In the genomic region with DNA sequence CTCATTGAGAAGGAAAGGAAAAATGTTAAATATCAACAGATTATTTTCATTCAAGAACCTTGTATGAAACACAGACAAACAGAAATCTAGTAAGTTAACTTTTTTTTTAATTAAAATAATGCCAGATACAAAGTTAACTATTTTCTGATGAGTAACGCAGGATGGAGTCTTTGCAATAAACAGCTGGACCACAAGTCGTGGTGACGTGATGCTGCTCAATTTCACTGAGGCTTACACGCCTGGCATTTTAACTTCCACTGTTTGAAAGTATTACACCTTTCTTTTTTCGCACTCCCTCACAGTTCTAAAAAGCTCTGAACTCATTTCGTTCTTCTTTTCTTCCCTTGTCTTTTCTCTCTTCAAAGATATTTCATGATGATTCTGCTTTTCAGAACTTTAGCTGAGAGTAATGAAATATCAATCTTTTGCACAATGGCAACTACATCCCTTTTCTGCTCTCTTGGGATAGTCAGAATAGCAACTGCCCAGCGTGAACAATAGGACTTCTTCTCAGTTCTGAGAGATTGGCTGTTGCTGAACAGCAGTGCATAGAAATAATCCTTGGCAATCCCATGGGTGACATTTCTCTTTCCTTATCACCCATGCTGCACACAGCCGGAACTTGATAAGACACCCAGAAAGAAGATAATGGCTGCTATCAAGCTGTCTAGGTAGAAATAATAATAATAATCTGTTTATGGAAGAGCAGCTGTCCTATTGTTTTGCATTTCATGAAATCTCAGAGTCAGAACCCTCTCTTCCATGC, we compare ENCODE assay signal across 15 cellular contexts.
DNase-seq lines count a peak whose midpoint lies in the region; ATAC-seq and TF ChIP-seq lines count a peak whose summit lies in the region.
"Had no signal": no experiment of that assay in that cellular context is flagged by ENCODE, and none has a peak within 500 bp of the region (broad histone marks: within the 10 kb centered on the region; RNA-seq: fewer than 3 reads in every experiment).

No MANE protein-coding gene starts in this region.

- peaks cover 5% of the 10 kb centered on the region for H3K9me3 Mint-ChIP-seq in activated CD8-positive, alpha-beta T cell treated with anti-CD3 and anti-CD28 coated beads for 36 hours
- H3K9me3 Mint-ChIP-seq in activated CD8-positive, alpha-beta T cell treated with anti-CD3 and anti-CD28 coated beads, Interleukin-2, amount 10 ng/mL, durations not matched to agents 7 days and 5 days (ENCODE audit: insufficient read depth): no peaks in the 10 kb centered on the region
- H3K9me3 Mint-ChIP-seq: activated naive CD4-positive, alpha-beta T cell treated with anti-CD3 and anti-CD28 coated beads, Interleukin-2, amount 50 U/mL, for 72 hours; neural progenitor cell had no signal

- no peaks in the 10 kb centered on the region for H3K27me3 Mint-ChIP-seq in activated CD8-positive, alpha-beta T cell treated with anti-CD3 and anti-CD28 coated beads for 36 hours
- no peaks in the 10 kb centered on the region for H3K27me3 Mint-ChIP-seq in activated CD8-positive, alpha-beta T cell treated with anti-CD3 and anti-CD28 coated beads, Interleukin-2, amount 10 ng/mL, durations not matched to agents 7 days and 5 days (ENCODE audit: low read depth)

- TF ChIP-seq CTCF in activated CD8-positive, alpha-beta T cell treated with anti-CD3 and anti-CD28 coated beads for 36 hours (IDR thresholded peaks at IDR 0.05): no peak
- TF ChIP-seq CTCF in fibroblast of the aortic adventitia (IDR thresholded peaks at IDR 0.05; ENCODE audit: insufficient read depth, low read length): no peak

- peak; percentile 52 for DNase-seq in activated CD8-positive, alpha-beta T cell treated with anti-CD3 and anti-CD28 coated beads for 36 hours
- no peak for DNase-seq in activated CD8-positive, alpha-beta T cell treated with anti-CD3 and anti-CD28 coated beads, Interleukin-2, amount 10 ng/mL, durations not matched to agents 7 days and 5 days
- DNase-seq in fibroblast of the aortic adventitia (ENCODE audit: low read depth): peak; percentile 37
- no peak for DNase-seq in stimulated activated naive CD8-positive, alpha-beta T cell treated with anti-CD3 and anti-CD28 coated beads, Interleukin-15, Interleukin-2, amounts not matched to agents 100 U/mL and 50 U/mL, for 24 hours
- DNase-seq: NCI-H226; Peyer's patch; stimulated activated CD4-positive, alpha-beta T cell treated with anti-CD3 and anti-CD28 coated beads, Interleukin-12 subunit alpha, Interleukin-12 subunit beta, amount 100 ng/mL, for 4 hours had no signal

- H3K4me3 Mint-ChIP-seq in activated CD8-positive, alpha-beta T cell treated with anti-CD3 and anti-CD28 coated beads for 36 hours: no peak overlapping the region
- no peak overlapping the region for H3K4me3 Mint-ChIP-seq in activated CD8-positive, alpha-beta T cell treated with anti-CD3 and anti-CD28 coated beads, Interleukin-2, amount 10 ng/mL, durations not matched to agents 7 days and 5 days
- H3K4me3 Mint-ChIP-seq: neural progenitor cell had no signal

- CTCF ChIA-PET in activated CD8-positive, alpha-beta T cell treated with anti-CD3 and anti-CD28 coated beads for 36 hours (lab: Charles Lee): interaction anchor here (0.7 to 1.5 kb wide), 4 partner anchors 30 to 603 kb away, joined by 3 to 4 read pairs (median 3); no protein-coding TSS in a partner anchor
- CTCF ChIA-PET in activated CD8-positive, alpha-beta T cell treated with anti-CD3 and anti-CD28 coated beads, Interleukin-2, amount 10 ng/mL, durations not matched to agents 7 days and 5 days (lab: Charles Lee): interaction anchor here (1.0 to 2.8 kb wide), 5 partner anchors 10 to 604 kb away, joined by 3 to 9 read pairs (median 3); no protein-coding TSS in a partner anchor

- peak; percentile 62 for ATAC-seq in activated CD8-positive, alpha-beta T cell treated with anti-CD3 and anti-CD28 coated beads for 36 hours
- no peak for ATAC-seq in activated CD8-positive, alpha-beta T cell treated with anti-CD3 and anti-CD28 coated beads, Interleukin-2, amount 10 ng/mL, durations not matched to agents 7 days and 5 days
- ATAC-seq in SK-N-SH treated with all-trans-retinoic acid at 6 μM for 48 hours (peak; percentile 18; the same call in 1 of the 3 replicates), GM19452 (IDR thresholded peaks at IDR 0.05; ENCODE audit: unreplicated experiment) (no peak), GM21447 (IDR thresholded peaks at IDR 0.05; ENCODE audit: unreplicated experiment) (no peak), HG03571 (IDR thresholded peaks at IDR 0.05; ENCODE audit: unreplicated experiment) (no peak)
- peak; percentile 28 for ATAC-seq in stimulated activated naive CD8-positive, alpha-beta T cell treated with anti-CD3 and anti-CD28 coated beads, Interleukin-15, Interleukin-2, amounts not matched to agents 100 U/mL and 50 U/mL, for 24 hours

- no peak overlapping the region for H3K4me3 ChIP-seq in fibroblast of the aortic adventitia (ENCODE audit: low read depth, low read length)
- H3K4me3 ChIP-seq: MG63, neural progenitor cell, Peyer's patch, tibial nerve had no signal

- H3K27ac Mint-ChIP-seq in activated CD8-positive, alpha-beta T cell treated with anti-CD3 and anti-CD28 coated beads for 36 hours: no peak overlapping the region
- H3K27ac Mint-ChIP-seq in activated CD8-positive, alpha-beta T cell treated with anti-CD3 and anti-CD28 coated beads, Interleukin-2, amount 10 ng/mL, durations not matched to agents 7 days and 5 days: no peak overlapping the region
- H3K27ac Mint-ChIP-seq: activated naive CD4-positive, alpha-beta T cell treated with anti-CD3 and anti-CD28 coated beads, Interleukin-2, amount 50 U/mL, for 72 hours; neural progenitor cell had no signal

- POLR2A ChIA-PET in activated CD8-positive, alpha-beta T cell treated with anti-CD3 and anti-CD28 coated beads for 36 hours (lab: Charles Lee): interaction anchor here (0.8 kb wide), 1 partner anchor 152 kb away, joined by 3 read pairs; no protein-coding TSS in a partner anchor
- POLR2A ChIA-PET in activated CD8-positive, alpha-beta T cell treated with anti-CD3 and anti-CD28 coated beads, Interleukin-2, amount 10 ng/mL, durations not matched to agents 7 days and 5 days (lab: Charles Lee): interaction anchor here (3.0 kb wide), 1 partner anchor 160 kb away, joined by 10 read pairs; a partner anchor contains a TSS

- intact Hi-C loops in activated CD8-positive, alpha-beta T cell treated with anti-CD3 and anti-CD28 coated beads for 36 hours (cut with micrococcal nuclease): no loop called here

- peaks cover 42% of the 10 kb centered on the region for H3K4me1 Mint-ChIP-seq in activated CD8-positive, alpha-beta T cell treated with anti-CD3 and anti-CD28 coated beads for 36 hours (ENCODE audit: low read depth)
- peaks cover 20% of the 10 kb centered on the region for H3K4me1 Mint-ChIP-seq in activated CD8-positive, alpha-beta T cell treated with anti-CD3 and anti-CD28 coated beads, Interleukin-2, amount 10 ng/mL, durations not matched to agents 7 days and 5 days (ENCODE audit: low read depth)

- H3K36me3 Mint-ChIP-seq in activated CD8-positive, alpha-beta T cell treated with anti-CD3 and anti-CD28 coated beads for 36 hours (ENCODE audit: low read depth): no peaks in the 10 kb centered on the region
- H3K36me3 Mint-ChIP-seq in activated CD8-positive, alpha-beta T cell treated with anti-CD3 and anti-CD28 coated beads, Interleukin-2, amount 10 ng/mL, durations not matched to agents 7 days and 5 days (ENCODE audit: low read depth): no peaks in the 10 kb centered on the region
- H3K36me3 Mint-ChIP-seq: neural progenitor cell had no signal

TF ChIP-seq in SK-N-SH treated with all-trans-retinoic acid at 6 μM for 48 hours, 23 proteins besides CTCF, POLR2A, EP300 and RAD21:
- TF ChIP-seq TOX (CRISPR knock-in tag; IDR thresholded peaks at IDR 0.05; ENCODE audit: borderline replicate concordance) (no peak), TCF4 (CRISPR knock-in tag; IDR thresholded peaks at IDR 0.05; ENCODE audit: borderline replicate concordance) (peak; percentile 25; the same call in 1 of the 2 replicates)
TF ChIP-seq in SK-N-SH treated with all-trans-retinoic acid at 6 μM for 48 hours: peak in this region for 1.

Comparison
In these comparisons a context has a peak if more than half of its experiments do, and no peak if none do; other contexts are left out.
1. ATAC-seq: peak in activated CD8-positive, alpha-beta T cell treated with anti-CD3 and anti-CD28 coated beads for 36 hours (single experiment), SK-N-SH treated with all-trans-retinoic acid at 6 μM for 48 hours (single experiment) and stimulated activated naive CD8-positive, alpha-beta T cell treated with anti-CD3 and anti-CD28 coated beads, Interleukin-15, Interleukin-2, amounts not matched to agents 100 U/mL and 50 U/mL, for 24 hours (single experiment); none in activated CD8-positive, alpha-beta T cell treated with anti-CD3 and anti-CD28 coated beads, Interleukin-2, amount 10 ng/mL, durations not matched to agents 7 days and 5 days (single experiment), GM19452 (single experiment), GM21447 (single experiment) and HG03571 (single experiment).
2. DNase-seq: peak in activated CD8-positive, alpha-beta T cell treated with anti-CD3 and anti-CD28 coated beads for 36 hours (single experiment) and fibroblast of the aortic adventitia (single experiment); none in activated CD8-positive, alpha-beta T cell treated with anti-CD3 and anti-CD28 coated beads, Interleukin-2, amount 10 ng/mL, durations not matched to agents 7 days and 5 days (single experiment) and stimulated activated naive CD8-positive, alpha-beta T cell treated with anti-CD3 and anti-CD28 coated beads, Interleukin-15, Interleukin-2, amounts not matched to agents 100 U/mL and 50 U/mL, for 24 hours (single experiment).